ENCODE assay signal across 13 cellular contexts in genomic region chr4:173246719-173247118, GRCh38.
DNase-seq lines count a peak whose midpoint lies in the region; ATAC-seq lines count a peak whose summit lies in the region.
"Had no signal": no experiment of that assay in that cellular context is flagged by ENCODE, and none has a peak within 500 bp of the region (broad histone marks: within the 10 kb centered on the region; RNA-seq: fewer than 3 reads in every experiment).

No MANE protein-coding gene starts in this region.

- peaks cover 17% of the 10 kb centered on the region for H3K36me3 Mint-ChIP-seq in stimulated activated memory B cell treated with anti-CD40 and anti-IgM and Interleukin-4, amounts not matched to agents 10 μg/mL and 1 μg/mL and 100 μg/mL, for 72 hours
- H3K36me3 Mint-ChIP-seq: activated naive CD4-positive, alpha-beta T cell treated with anti-CD3 and anti-CD28 coated beads, Interleukin-2, amount 50 U/mL, for 72 hours had no signal

- no peak overlapping the region for H3K4me3 Mint-ChIP-seq in stimulated activated memory B cell treated with anti-CD40 and anti-IgM and Interleukin-4, amounts not matched to agents 10 μg/mL and 1 μg/mL and 100 μg/mL, for 72 hours

- H3K9me3 Mint-ChIP-seq in stimulated activated memory B cell treated with anti-CD40 and anti-IgM and Interleukin-4, amounts not matched to agents 10 μg/mL and 1 μg/mL and 100 μg/mL, for 72 hours = no peaks in the 10 kb centered on the region
- H3K9me3 Mint-ChIP-seq: activated naive CD4-positive, alpha-beta T cell treated with anti-CD3 and anti-CD28 coated beads, Interleukin-2, amount 50 U/mL, for 72 hours had no signal

- no peaks in the 10 kb centered on the region for H3K27me3 Mint-ChIP-seq in stimulated activated memory B cell treated with anti-CD40 and anti-IgM and Interleukin-4, amounts not matched to agents 10 μg/mL and 1 μg/mL and 100 μg/mL, for 72 hours

- peaks cover 57% of the 10 kb centered on the region for H3K4me1 Mint-ChIP-seq in stimulated activated memory B cell treated with anti-CD40 and anti-IgM and Interleukin-4, amounts not matched to agents 10 μg/mL and 1 μg/mL and 100 μg/mL, for 72 hours

- DNase-seq in NCI-H1694 treated with DMSO at 0.1 percent for 48 hours (lab: John Stamatoyannopoulos, UW) = peak; percentile 20
- no peak for DNase-seq in NCI-H1694 (lab: John Stamatoyannopoulos, UW)
- peak; percentile 41 for DNase-seq in NCI-H1436 (lab: John Stamatoyannopoulos, UW)
- no peak for DNase-seq in activated CD4-positive, alpha-beta T cell treated with anti-CD3 and anti-CD28 coated beads, Interleukin-2, amount 50 U/mL, for 1 hour
- no peak for DNase-seq in COR-L47 (lab: John Stamatoyannopoulos, UW)
- DNase-seq in DMS79 (lab: John Stamatoyannopoulos, UW) = no peak
- DNase-seq: GDM1; KBM-7; stimulated activated naive CD4-positive, alpha-beta T cell had no signal

- no peak overlapping the region for H3K27ac Mint-ChIP-seq in stimulated activated memory B cell treated with anti-CD40 and anti-IgM and Interleukin-4, amounts not matched to agents 10 μg/mL and 1 μg/mL and 100 μg/mL, for 72 hours
- H3K27ac Mint-ChIP-seq: activated naive CD4-positive, alpha-beta T cell treated with anti-CD3 and anti-CD28 coated beads, Interleukin-2, amount 50 U/mL, for 72 hours had no signal

- peak; percentile 61 for ATAC-seq in HG02678 (IDR thresholded peaks at IDR 0.05; ENCODE audit: unreplicated experiment)
- peak; percentile 66 for ATAC-seq in stimulated activated memory B cell treated with anti-CD40 and anti-IgM and Interleukin-4, amounts not matched to agents 10 μg/mL and 1 μg/mL and 100 μg/mL, for 72 hours
- ATAC-seq: A549; activated naive CD4-positive, alpha-beta T cell treated with anti-CD3 and anti-CD28 coated beads, Interleukin-2, amount 50 U/mL, for 72 hours had no signal

Comparison
In these comparisons a context has a peak if more than half of its experiments do, and no peak if none do; other contexts are left out.
1. DNase-seq: peak in NCI-H1694 treated with DMSO at 0.1 percent for 48 hours (single experiment) and NCI-H1436 (single experiment); none in NCI-H1694 (single experiment), activated CD4-positive, alpha-beta T cell treated with anti-CD3 and anti-CD28 coated beads, Interleukin-2, amount 50 U/mL, for 1 hour (single experiment), COR-L47 (single experiment) and DMS79 (single experiment).